In genomic region chr11:76208438-76208828, GRCh38 we compare ENCODE assay signal across 8 cellular contexts. TPM values are rescaled to one million over a fixed set of nuclear protein-coding genes. Genes with fewer than 3 reads are reported as not detected.
A peak's percentile ranks its signal among the peaks of the same experiment; 100 is the strongest.
DNase-seq lines count a peak whose midpoint lies in the region; ATAC-seq, FAIRE-seq and TF ChIP-seq lines count a peak whose summit lies in the region.

No MANE protein-coding gene starts in this region.

- peak overlapping the region; percentile 100 for H3K4me2 ChIP-seq in hepatocyte

- H3K4me1 ChIP-seq in HAP-1 (peaks cover 21% of the 10 kb centered on the region), hepatocyte (ENCODE audit: insufficient read depth) (peaks cover 39% of the 10 kb centered on the region), small intestine (ENCODE audit: control insufficient read depth in 2 of 2, insufficient read depth in 1 of 2, low read depth in 1 of 2, low read length in 1 of 2) (peaks cover 0 to 7% of the 10 kb centered on the region in 2 donors)

- no peaks in the 10 kb centered on the region for H3K79me2 ChIP-seq in hepatocyte

- no peak for DNase-seq in HAP-1 (ENCODE audit: low spot score in 2 of 2)
- DNase-seq in T-helper 17 cell = no peak
- DNase-seq in hepatocyte (ENCODE audit: low spot score) = no peak
- DNase-seq in small intestine = no peak
- no peak for DNase-seq in inferior parietal cortex (ENCODE audit: extremely low spot score)
- no peak for DNase-seq in activated CD4-positive, alpha-beta T cell treated with anti-CD3 and anti-CD28 coated beads for 48 hours
- DNase-seq in stimulated activated naive CD4-positive, alpha-beta T cell treated with Interleukin-2 at 50 U/mL for 16 hours (lab: John Stamatoyannopoulos, UW) = no peak

- H3K27ac Mint-ChIP-seq in T-helper 17 cell = no peak overlapping the region

- H3K27me3 ChIP-seq in HAP-1 (ENCODE audit: low read depth) (peaks cover 5% of the 10 kb centered on the region; the same call in 1 of the 2 replicates), hepatocyte (peaks cover 40% of the 10 kb centered on the region), small intestine (ENCODE audit: control insufficient read depth in 2 of 2, insufficient read depth in 2 of 2, low read length in 2 of 2) (peaks cover 0 to 14% of the 10 kb centered on the region in 2 donors)

- H3K27me3 Mint-ChIP-seq in T-helper 17 cell = peaks cover 45% of the 10 kb centered on the region

- WGBS in hepatocyte (ENCODE audit: low lambda C conversion rate, missing lambda C conversion rate) = under 1% methylated on average over 21 of the region's 27 CpGs
- WGBS in small intestine, 3 donors = 0 to 1% (median 1%) methylated on average over 16 to 27 of the region's 27 CpGs

- TF ChIP-seq CTCF in hepatocyte (IDR thresholded peaks at IDR 0.05; ENCODE audit: poor library complexity) = no peak

- H3K36me3 Mint-ChIP-seq in T-helper 17 cell (ENCODE audit: low read depth) = peaks cover 2% of the 10 kb centered on the region

- no peaks in the 10 kb centered on the region for H3K9me2 ChIP-seq in hepatocyte (replicated peaks; ENCODE audit: insufficient read depth)

- no peaks in the 10 kb centered on the region for H4K20me1 ChIP-seq in hepatocyte (ENCODE audit: insufficient read depth, poor library complexity, severe bottlenecking)

- H3K36me3 ChIP-seq in HAP-1 (replicated peaks) (no peaks in the 10 kb centered on the region), hepatocyte (replicated peaks; ENCODE audit: insufficient read depth, low read depth) (no peaks in the 10 kb centered on the region), small intestine (ENCODE audit: control insufficient read depth in 2 of 2, insufficient read depth in 2 of 2, low read length in 2 of 2) (no peaks in the 10 kb centered on the region)

- no peak for ATAC-seq in T-helper 17 cell
- no peak for ATAC-seq in GM19455 (IDR thresholded peaks at IDR 0.05; ENCODE audit: unreplicated experiment)

- no peak for FAIRE-seq in small intestine (lab: Jason Lieb, UNC)

- H2AFZ ChIP-seq in hepatocyte = peak overlapping the region; percentile 76

- peaks cover 15% of the 10 kb centered on the region for H3K4me1 Mint-ChIP-seq in T-helper 17 cell

- H3K9me3 ChIP-seq in HAP-1 = 0 out of 2 replicates have a peak, but pooled peaks cover 2% of the 10 kb centered on the region
- H3K9me3 ChIP-seq in T-helper 17 cell (ENCODE audit: control insufficient read depth, low read length, poor library complexity, severe bottlenecking) = no peaks in the 10 kb centered on the region
- H3K9me3 ChIP-seq in hepatocyte (ENCODE audit: low read depth) = no peaks in the 10 kb centered on the region
- H3K9me3 ChIP-seq in small intestine (ENCODE audit: control insufficient read depth, low read depth) = no peaks in the 10 kb centered on the region

- in situ Hi-C loops in HAP-1 (cut with MboI; ENCODE audit: low sequenced_read_pairs) = no loop called here

- H3K27ac ChIP-seq in hepatocyte = no peak overlapping the region
- H3K27ac ChIP-seq in small intestine (ENCODE audit: low read depth in 1 of 2, low read length in 1 of 2) = peak overlapping the region in 1 of 2 donors; percentile 56

- H3K4me3 Mint-ChIP-seq in T-helper 17 cell = peak overlapping the region; percentile 90

- peak overlapping the region; percentile 44 for H3K4me3 ChIP-seq in HAP-1
- peak overlapping the region; percentile 14 for H3K4me3 ChIP-seq in hepatocyte
- peak overlapping the region; percentile 34 to 62 for H3K4me3 ChIP-seq in small intestine (ENCODE audit: low read depth in 1 of 2, low read length in 2 of 2)

RNA-seq across cellular contexts. Expression of gene WNT11, which starts 2.1 kb away (rescaled TPM):
- total RNA-seq in T-helper 17 cell (1 to 10 TPM in 1 of 2 donors, under 1 TPM in 1; 0.57 to 2.1 TPM), hepatocyte (13.2 and 16.4 TPM in 2 replicates)
- polyA plus RNA-seq in hepatocyte (13.1 and 19.1 TPM in 2 replicates), small intestine (1 to 10 TPM; 2.1 to 7.3 (median 3.4) TPM)
